8 cellular contexts compared by ENCODE assay signal in genomic region chr7:100584677-100585510, GRCh38. TPM values are rescaled to one million over a fixed set of nuclear protein-coding genes. Genes with fewer than 3 reads are reported as not detected.
DNase-seq lines count a peak whose midpoint lies in the region; ATAC-seq, FAIRE-seq and TF ChIP-seq lines count a peak whose summit lies in the region.

No MANE protein-coding gene starts in this region.

- no peaks in the 10 kb centered on the region for H3K9me3 ChIP-seq in CD4-positive, CD25-positive, alpha-beta regulatory T cell (ENCODE audit: control insufficient read depth in 2 of 2, low read length in 2 of 2)
- no peaks in the 10 kb centered on the region for H3K9me3 ChIP-seq in HUES48 (ENCODE audit: control insufficient read depth, insufficient read depth, low read length)
- no peaks in the 10 kb centered on the region for H3K9me3 ChIP-seq in gastroesophageal sphincter
- no peaks in the 10 kb centered on the region for H3K9me3 ChIP-seq in pancreas

- peak overlapping the region; percentile 97 for H3K27ac ChIP-seq in CD4-positive, CD25-positive, alpha-beta regulatory T cell (ENCODE audit: insufficient read depth, low read length, poor library complexity, severe bottlenecking)
- H3K27ac ChIP-seq in HUES48 (ENCODE audit: low read depth, low read length): peak overlapping the region; percentile 98
- peak overlapping the region; percentile 88 to 95 (median 94) for H3K27ac ChIP-seq in gastroesophageal sphincter
- peak overlapping the region; percentile 98 to 100 (median 99) for H3K27ac ChIP-seq in pancreas

- intact Hi-C loops in pancreas (cut with DNase I): no loop called here

- FAIRE-seq in pancreas (lab: Jason Lieb, UNC): no peak
- no peak for FAIRE-seq in HTR-8/SVneo (lab: Jason Lieb, UNC)

- H3K4me1 ChIP-seq in CD4-positive, CD25-positive, alpha-beta regulatory T cell (ENCODE audit: control insufficient read depth, insufficient read depth, low read length, poor library complexity, severe bottlenecking): peaks cover 46% of the 10 kb centered on the region
- H3K4me1 ChIP-seq in HUES48 (ENCODE audit: control insufficient read depth, insufficient read depth, low read length): peaks cover 20% of the 10 kb centered on the region
- H3K4me1 ChIP-seq in gastroesophageal sphincter: peaks cover 0 to 56% (median 35%) of the 10 kb centered on the region in 3 donors
- H3K4me1 ChIP-seq in pancreas: peaks cover 19 to 28% (median 24%) of the 10 kb centered on the region in 3 donors

- no peak for TF ChIP-seq POLR2A in gastroesophageal sphincter (IDR thresholded peaks at IDR 0.05)

- POLR2A ChIA-PET in activated CD8-positive, alpha-beta T cell treated with anti-CD3 and anti-CD28 coated beads, Interleukin-2, amount 10 ng/mL, durations not matched to agents 7 days and 5 days (lab: Charles Lee): interaction anchor here (0.7 to 3.6 kb wide), 21 partner anchors 10 to 302 kb away, joined by 3 to 18 read pairs (median 5); partner anchors contain the start of genes GNB2, MEPCE, MOSPD3 and PCOLCE

- H3K4me3 ChIP-seq in CD4-positive, CD25-positive, alpha-beta regulatory T cell (ENCODE audit: low read depth, low read length): peak overlapping the region; percentile 86
- H3K4me3 ChIP-seq in HUES48 (ENCODE audit: low read depth, low read length) (peak overlapping the region; percentile 91), gastroesophageal sphincter (peak overlapping the region; percentile 80 to 95), pancreas (peak overlapping the region; percentile 85 to 100 (median 98))

- DNase-seq in CD4-positive, CD25-positive, alpha-beta regulatory T cell: no peak
- DNase-seq in activated CD8-positive, alpha-beta T cell treated with anti-CD3 and anti-CD28 coated beads, Interleukin-2, amount 10 ng/mL, durations not matched to agents 7 days and 5 days: no peak
- DNase-seq in pancreas: peak in 5 of 6 donors; percentile 75 to 81 (median 77)
- no peak for DNase-seq in HTR-8/SVneo (ENCODE audit: insufficient read length, low spot score)
- DNase-seq in stimulated activated CD4-positive, alpha-beta T cell treated with anti-CD3 and anti-CD28 coated beads, Interleukin-4, amount 100 ng/mL, for 4 hours: no peak

- no peaks in the 10 kb centered on the region for H3K9me3 Mint-ChIP-seq in CD4-positive, CD25-positive, alpha-beta regulatory T cell
- no peaks in the 10 kb centered on the region for H3K9me3 Mint-ChIP-seq in activated CD8-positive, alpha-beta T cell treated with anti-CD3 and anti-CD28 coated beads, Interleukin-2, amount 10 ng/mL, durations not matched to agents 7 days and 5 days (ENCODE audit: insufficient read depth)

- CTCF ChIA-PET in activated CD8-positive, alpha-beta T cell treated with anti-CD3 and anti-CD28 coated beads, Interleukin-2, amount 10 ng/mL, durations not matched to agents 7 days and 5 days (lab: Charles Lee): interaction anchor here (1.2 to 7.9 kb wide), 12 partner anchors 16 to 121 kb away, joined by 3 to 57 read pairs (median 7); partner anchors contain the start of gene POP7

- peaks cover 7% of the 10 kb centered on the region for H3K27me3 Mint-ChIP-seq in CD4-positive, CD25-positive, alpha-beta regulatory T cell
- H3K27me3 Mint-ChIP-seq in activated CD8-positive, alpha-beta T cell treated with anti-CD3 and anti-CD28 coated beads, Interleukin-2, amount 10 ng/mL, durations not matched to agents 7 days and 5 days (ENCODE audit: low read depth): peaks cover 4% of the 10 kb centered on the region

- no peak for ATAC-seq in CD4-positive, CD25-positive, alpha-beta regulatory T cell (ENCODE audit: low read depth in 2 of 2)
- ATAC-seq in activated CD8-positive, alpha-beta T cell treated with anti-CD3 and anti-CD28 coated beads, Interleukin-2, amount 10 ng/mL, durations not matched to agents 7 days and 5 days: no peak
- ATAC-seq in gastroesophageal sphincter: no peak
- ATAC-seq in pancreas: peak; percentile 0 to 13 (median 0)
- no peak for ATAC-seq in HG02938 (IDR thresholded peaks at IDR 0.05; ENCODE audit: unreplicated experiment)

- H3K36me3 ChIP-seq in CD4-positive, CD25-positive, alpha-beta regulatory T cell (ENCODE audit: control insufficient read depth, insufficient read depth, low read length): peaks cover 27% of the 10 kb centered on the region
- H3K36me3 ChIP-seq in HUES48 (ENCODE audit: control insufficient read depth, insufficient read depth, low read length) (peaks cover 24% of the 10 kb centered on the region), gastroesophageal sphincter (peaks cover 0 to 38% of the 10 kb centered on the region in 2 donors), pancreas (peaks cover 2 to 15% (median 13%) of the 10 kb centered on the region in 3 donors)

- no peak for TF ChIP-seq CTCF in gastroesophageal sphincter (IDR thresholded peaks at IDR 0.05)
- no peak for TF ChIP-seq CTCF in pancreas (IDR thresholded peaks at IDR 0.05)

- no peaks in the 10 kb centered on the region for H3K27me3 ChIP-seq in CD4-positive, CD25-positive, alpha-beta regulatory T cell (ENCODE audit: control insufficient read depth, insufficient read depth, low read length)
- H3K27me3 ChIP-seq in HUES48 (ENCODE audit: control insufficient read depth, insufficient read depth, low read length): no peaks in the 10 kb centered on the region; the same call in 1 of the 2 replicates
- peaks cover under 1% of the 10 kb centered on the region for H3K27me3 ChIP-seq in gastroesophageal sphincter
- no peaks in the 10 kb centered on the region for H3K27me3 ChIP-seq in pancreas

- H3K27ac Mint-ChIP-seq in CD4-positive, CD25-positive, alpha-beta regulatory T cell: peak overlapping the region; percentile 91 to 97 (median 97)
- H3K27ac Mint-ChIP-seq in activated CD8-positive, alpha-beta T cell treated with anti-CD3 and anti-CD28 coated beads, Interleukin-2, amount 10 ng/mL, durations not matched to agents 7 days and 5 days: peak overlapping the region; percentile 98

- TF ChIP-seq EP300 in gastroesophageal sphincter (IDR thresholded peaks at IDR 0.05): no peak

- peak overlapping the region; percentile 88 to 100 (median 98) for H3K4me3 Mint-ChIP-seq in CD4-positive, CD25-positive, alpha-beta regulatory T cell
- H3K4me3 Mint-ChIP-seq in activated CD8-positive, alpha-beta T cell treated with anti-CD3 and anti-CD28 coated beads, Interleukin-2, amount 10 ng/mL, durations not matched to agents 7 days and 5 days: peak overlapping the region; percentile 93

- H3K9ac ChIP-seq in HUES48 (ENCODE audit: low read depth, low read length): peak overlapping the region; percentile 87

- no peaks in the 10 kb centered on the region for H3K36me3 Mint-ChIP-seq in CD4-positive, CD25-positive, alpha-beta regulatory T cell
- peaks cover 19% of the 10 kb centered on the region for H3K36me3 Mint-ChIP-seq in activated CD8-positive, alpha-beta T cell treated with anti-CD3 and anti-CD28 coated beads, Interleukin-2, amount 10 ng/mL, durations not matched to agents 7 days and 5 days (ENCODE audit: low read depth)

- H3K4me1 Mint-ChIP-seq in CD4-positive, CD25-positive, alpha-beta regulatory T cell: peaks cover 0 to 34% (median 13%) of the 10 kb centered on the region in 4 donors
- H3K4me1 Mint-ChIP-seq in activated CD8-positive, alpha-beta T cell treated with anti-CD3 and anti-CD28 coated beads, Interleukin-2, amount 10 ng/mL, durations not matched to agents 7 days and 5 days (ENCODE audit: low read depth): peaks cover 26% of the 10 kb centered on the region

- WGBS in gastroesophageal sphincter (ENCODE audit: low coverage in 1 of 2), 2 donors: 13 to 25% methylated on average over 5 to 12 of the region's 20 CpGs
- WGBS in pancreas, 2 donors: 1 to 2% methylated on average over 18 to 20 of the region's 20 CpGs

RNA-seq across cellular contexts. Expression of gene LRCH4, which starts 1.0 kb away (rescaled TPM):
- total RNA-seq in CD4-positive, CD25-positive, alpha-beta regulatory T cell: 350 TPM
- 100 to 1,000 TPM; 115 to 136 (median 126) TPM for polyA plus RNA-seq in CD4-positive, CD25-positive, alpha-beta regulatory T cell
- 100 to 1,000 TPM; 191 to 193 TPM for total RNA-seq in activated CD8-positive, alpha-beta T cell treated with anti-CD3 and anti-CD28 coated beads, Interleukin-2, amount 10 ng/mL, durations not matched to agents 7 days and 5 days
- total RNA-seq in gastroesophageal sphincter: 10 to 100 TPM; 16.1 to 53.2 (median 50.0) TPM
- total RNA-seq in pancreas: 10 to 100 TPM; 16.4 to 40.7 (median 23.3) TPM
- 100 to 1,000 TPM in 1 of 2 donors, 10 to 100 TPM in 1; 78.5 to 106 TPM for polyA plus RNA-seq in pancreas

RNA-seq across cellular contexts. Expression of gene FBXO24, which starts 1.2 kb away (rescaled TPM):
- total RNA-seq in CD4-positive, CD25-positive, alpha-beta regulatory T cell: not detected
- under 1 TPM in 3 of 4 donors, not detected in 1; 0.21 to 0.26 (median 0.22) TPM for polyA plus RNA-seq in CD4-positive, CD25-positive, alpha-beta regulatory T cell
- under 1 TPM; 0.37 to 0.45 TPM for total RNA-seq in activated CD8-positive, alpha-beta T cell treated with anti-CD3 and anti-CD28 coated beads, Interleukin-2, amount 10 ng/mL, durations not matched to agents 7 days and 5 days
- total RNA-seq in gastroesophageal sphincter (1 to 10 TPM in 2 of 4 donors, not detected in 2; 1.8 to 1.9 TPM), pancreas (under 1 TPM; 0.31 to 0.88 (median 0.63) TPM)
- 1 to 10 TPM; 1.9 to 2.0 TPM for polyA plus RNA-seq in pancreas

RNA-seq across cellular contexts. Expression of gene SAP25, which starts 11.2 kb away (rescaled TPM):
- 47.4 TPM for total RNA-seq in CD4-positive, CD25-positive, alpha-beta regulatory T cell
- polyA plus RNA-seq in CD4-positive, CD25-positive, alpha-beta regulatory T cell: under 1 TPM in 1 of 4 donors, not detected in 3; 0.47 TPM
- total RNA-seq in activated CD8-positive, alpha-beta T cell treated with anti-CD3 and anti-CD28 coated beads, Interleukin-2, amount 10 ng/mL, durations not matched to agents 7 days and 5 days: 10 to 100 TPM; 29.8 to 30.0 TPM
- total RNA-seq in gastroesophageal sphincter (1 to 10 TPM in 1 of 4 donors, not detected in 3; 5.6 TPM), pancreas (1 to 10 TPM in 3 of 6 donors, under 1 TPM in 3; 0.39 to 7.5 (median 1.0) TPM)
- 10 to 100 TPM; 14.7 to 17.8 TPM for polyA plus RNA-seq in pancreas

RNA-seq across cellular contexts. Expression of gene PCOLCE, which starts 17.3 kb away (rescaled TPM):
- total RNA-seq in CD4-positive, CD25-positive, alpha-beta regulatory T cell: 2.8 TPM
- 1 to 10 TPM in 1 of 4 donors, under 1 TPM in 2, not detected in 1; 0.23 to 1.5 (median 0.89) TPM for polyA plus RNA-seq in CD4-positive, CD25-positive, alpha-beta regulatory T cell
- 10 to 100 TPM; 17.0 to 17.6 TPM for total RNA-seq in activated CD8-positive, alpha-beta T cell treated with anti-CD3 and anti-CD28 coated beads, Interleukin-2, amount 10 ng/mL, durations not matched to agents 7 days and 5 days
- 10 to 100 TPM in 3 of 4 donors, 1 to 10 TPM in 1; 6.8 to 42.5 (median 16.6) TPM for total RNA-seq in gastroesophageal sphincter
- total RNA-seq in pancreas: 10 to 100 TPM in 3 of 6 donors, 1 to 10 TPM in 3; 5.7 to 49.7 (median 15.6) TPM
- polyA plus RNA-seq in pancreas: 10 to 100 TPM; 31.7 to 39.0 TPM

RNA-seq across cellular contexts. Expression of gene MOSPD3, which starts 27.4 kb away (rescaled TPM):
- total RNA-seq in CD4-positive, CD25-positive, alpha-beta regulatory T cell: 13.9 TPM
- 10 to 100 TPM; 13.8 to 22.9 (median 21.9) TPM for polyA plus RNA-seq in CD4-positive, CD25-positive, alpha-beta regulatory T cell
- 10 to 100 TPM; 42.1 to 43.5 TPM for total RNA-seq in activated CD8-positive, alpha-beta T cell treated with anti-CD3 and anti-CD28 coated beads, Interleukin-2, amount 10 ng/mL, durations not matched to agents 7 days and 5 days
- total RNA-seq in gastroesophageal sphincter: 10 to 100 TPM in 3 of 4 donors, 1 to 10 TPM in 1; 6.2 to 13.4 (median 11.6) TPM
- total RNA-seq in pancreas: 10 to 100 TPM in 3 of 6 donors, 1 to 10 TPM in 3; 6.8 to 10.7 (median 9.0) TPM
- 10 to 100 TPM; 14.8 to 19.7 TPM for polyA plus RNA-seq in pancreas

Comparison
In these comparisons a context has a peak if more than half of its experiments do, and no peak if none do; other contexts are left out.
1. ATAC-seq: peak in pancreas (4 of 4); none in CD4-positive, CD25-positive, alpha-beta regulatory T cell (0 of 2), activated CD8-positive, alpha-beta T cell treated with anti-CD3 and anti-CD28 coated beads, Interleukin-2, amount 10 ng/mL, durations not matched to agents 7 days and 5 days (single experiment), gastroesophageal sphincter (single experiment) and HG02938 (single experiment).
2. DNase-seq: peak in pancreas (5 of 6); none in CD4-positive, CD25-positive, alpha-beta regulatory T cell (0 of 3), activated CD8-positive, alpha-beta T cell treated with anti-CD3 and anti-CD28 coated beads, Interleukin-2, amount 10 ng/mL, durations not matched to agents 7 days and 5 days (single experiment), HTR-8/SVneo (single experiment) and stimulated activated CD4-positive, alpha-beta T cell treated with anti-CD3 and anti-CD28 coated beads, Interleukin-4, amount 100 ng/mL, for 4 hours (0 of 2).
3. Peak in every context shown above with its lines, with median percentiles within 50 percentile points of each other: H3K27ac ChIP-seq and H3K4me3 ChIP-seq.